1 cellular context compared by ENCODE assay signal in genomic region chr13:59879281-59879680, GRCh38.
TF ChIP-seq lines count a peak whose summit lies in the region.

No MANE protein-coding gene starts in this region.

TF ChIP-seq in IMR-90, 13 proteins besides CTCF, POLR2A, EP300 and RAD21:
- TF ChIP-seq USF2 (IDR thresholded peaks at IDR 0.05; ENCODE audit: low read depth, low read length), result no peak
- TF ChIP-seq CEBPB (IDR thresholded peaks at IDR 0.05; ENCODE audit: low read depth, low read length), result no peak
- TF ChIP-seq, protein P1, sequence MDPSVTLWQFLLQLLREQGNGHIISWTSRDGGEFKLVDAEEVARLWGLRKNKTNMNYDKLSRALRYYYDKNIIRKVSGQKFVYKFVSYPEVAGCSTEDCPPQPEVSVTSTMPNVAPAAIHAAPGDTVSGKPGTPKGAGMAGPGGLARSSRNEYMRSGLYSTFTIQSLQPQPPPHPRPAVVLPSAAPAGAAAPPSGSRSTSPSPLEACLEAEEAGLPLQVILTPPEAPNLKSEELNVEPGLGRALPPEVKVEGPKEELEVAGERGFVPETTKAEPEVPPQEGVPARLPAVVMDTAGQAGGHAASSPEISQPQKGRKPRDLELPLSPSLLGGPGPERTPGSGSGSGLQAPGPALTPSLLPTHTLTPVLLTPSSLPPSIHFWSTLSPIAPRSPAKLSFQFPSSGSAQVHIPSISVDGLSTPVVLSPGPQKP (IDR thresholded peaks at IDR 0.05; ENCODE audit: borderline replicate concordance, low read depth, low read length), result no peak
- no peak for TF ChIP-seq BHLHE40 (IDR thresholded peaks at IDR 0.05; ENCODE audit: low read depth, low read length)
